Comparison of ENCODE assay signal across 9 cellular contexts in the genomic region with DNA sequence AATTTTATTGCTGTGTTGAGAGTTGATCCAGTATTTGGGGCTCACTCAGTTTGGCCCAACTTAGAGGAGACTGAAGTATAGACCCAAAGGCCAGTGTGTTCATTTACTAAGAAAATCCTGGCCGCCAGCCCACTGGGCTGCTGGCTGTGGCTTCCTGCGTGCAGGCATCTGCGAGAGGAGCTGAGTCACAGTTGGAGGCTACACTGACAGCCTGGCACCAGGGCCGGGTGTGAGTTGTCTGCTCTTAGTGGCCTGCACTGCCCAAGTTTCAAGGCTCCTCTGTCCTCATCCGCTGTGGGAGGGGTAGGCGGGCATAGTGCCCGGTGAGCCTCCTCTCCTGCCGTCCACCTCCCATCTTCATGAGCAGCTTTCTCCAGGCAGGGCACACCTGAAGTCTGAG.
DNase-seq lines count a peak whose midpoint lies in the region; ATAC-seq and TF ChIP-seq lines count a peak whose summit lies in the region.
"Had no signal": no experiment of that assay in that cellular context is flagged by ENCODE, and none has a peak within 500 bp of the region (broad histone marks: within the 10 kb centered on the region; RNA-seq: fewer than 3 reads in every experiment).

No MANE protein-coding gene starts in this region.

- H3K27ac ChIP-seq in ACC112 (ENCODE audit: low read depth, low read length) = peak overlapping the region; percentile 100

- peaks cover 3% of the 10 kb centered on the region for H3K79me2 ChIP-seq in ACC112 (ENCODE audit: control insufficient read depth, insufficient read depth, low read length, unreplicated experiment)

- peaks cover 13% of the 10 kb centered on the region; the same call in 1 of the 2 replicates for H3K36me3 ChIP-seq in ACC112 (ENCODE audit: insufficient read depth, low read length)

- in situ Hi-C loops in astrocyte of the cerebellum (cut with HindIII; ENCODE audit: low sequenced_read_pairs) = no loop called here

- no peak for TF ChIP-seq CTCF in astrocyte of the cerebellum (IDR thresholded peaks at IDR 0.05; ENCODE audit: low read depth, low read length, missing control alignments)

- H3K27me3 ChIP-seq in ACC112 (ENCODE audit: insufficient read depth, low read length) = no peaks in the 10 kb centered on the region

- H3K4me1 ChIP-seq in ACC112 (ENCODE audit: control insufficient read depth, insufficient read depth, low read length, unreplicated experiment) = peaks cover 64% of the 10 kb centered on the region

- no peak overlapping the region for H2AFZ ChIP-seq in ACC112 (ENCODE audit: low read length, unreplicated experiment)

- peak; percentile 8 to 18 for DNase-seq in Kasumi-1 (lab: John Stamatoyannopoulos, UW)
- peak; percentile 87 for DNase-seq in astrocyte of the cerebellum (ENCODE audit: low read depth)
- DNase-seq in iris pigment epithelial cell (ENCODE audit: low read depth) = peak; percentile 94
- DNase-seq in stimulated activated CD8-positive, alpha-beta memory T cell treated with anti-CD3 and anti-CD28 coated beads, Interleukin-4, amount 100 ng/mL, for 48 hours = peak; percentile 57
- DNase-seq in DMS79 treated with DMSO at 0.1 percent for 48 hours (lab: John Stamatoyannopoulos, UW) = no peak

- peak overlapping the region; percentile 54; the same call in 1 of the 2 replicates for H3K4me3 ChIP-seq in ACC112 (ENCODE audit: low read depth, low read length)
- H3K4me3 ChIP-seq in astrocyte of the cerebellum (ENCODE audit: low read depth, low read length) = no peak overlapping the region
- H3K4me3 ChIP-seq: GM12878 had no signal

- ATAC-seq in HG03565 (IDR thresholded peaks at IDR 0.05; ENCODE audit: unreplicated experiment) (no peak), GM18868 (IDR thresholded peaks at IDR 0.05; ENCODE audit: unreplicated experiment) (no peak)
- ATAC-seq: GM12878 had no signal
